Comparison of ENCODE assay signal across 31 cellular contexts in genomic region chr5:20050262-20050661, GRCh38.
"Had no signal": no experiment of that assay in that cellular context is flagged by ENCODE, and none has a peak within 500 bp of the region (broad histone marks: within the 10 kb centered on the region; RNA-seq: fewer than 3 reads in every experiment).

No MANE protein-coding gene starts in this region.

- H3K4me1 ChIP-seq: adrenal gland, ascending aorta, breast epithelium, colonic mucosa, gastrocnemius medialis, heart left ventricle had no signal

- H3K9me3 ChIP-seq: ascending aorta, breast epithelium, colonic mucosa, gastrocnemius medialis had no signal

- H3K4me3 ChIP-seq: adrenal gland, ascending aorta, breast epithelium, cardiac muscle cell, colonic mucosa, gastrocnemius medialis, heart left ventricle had no signal

- H3K27me3 ChIP-seq: adrenal gland, ascending aorta, breast epithelium, cardiac muscle cell, colonic mucosa, gastrocnemius medialis, heart left ventricle had no signal

- ATAC-seq: activated CD4-positive, CD25-positive, alpha-beta regulatory T cell treated with anti-CD3 and anti-CD28 coated beads, Interleukin-2, amount 50 U/mL, for 24 hours; activated CD8-positive, alpha-beta T cell treated with anti-CD3 and anti-CD28 coated beads for 36 hours; activated T-cell treated with anti-CD3 and anti-CD28 coated beads, Interleukin-2, amount 50 U/mL, for 4 hours; activated T-helper 17 cell treated with anti-CD3 and anti-CD28 coated beads, Interleukin-2, amount 50 U/mL, for 72 hours; esophagus mucosa; gastrocnemius medialis; heart left ventricle had no signal

- H3K36me3 ChIP-seq: adrenal gland, ascending aorta, breast epithelium, cardiac muscle cell, colonic mucosa, gastrocnemius medialis, heart left ventricle, WERI-Rb-1 had no signal

- H3K27ac ChIP-seq: adrenal gland, ascending aorta, breast epithelium, cardiac muscle cell, colonic mucosa, gastrocnemius medialis, heart left ventricle, WERI-Rb-1 had no signal

- DNase-seq: activated B cell treated with CpG ODN at 0.5 μM for 24 hours; activated CD4-positive, alpha-beta T cell treated with anti-CD3 and anti-CD28 coated beads for 48 hours; activated CD4-positive, alpha-beta T cell treated with anti-CD3 and anti-CD28 coated beads, Interleukin-2, amount 50 U/mL, for 1 hour; activated CD4-positive, alpha-beta T cell treated with anti-CD3 and anti-CD28 coated beads, Interleukin-2, amount 50 U/mL, for 48 hours; activated CD8-positive, alpha-beta memory T cell treated with anti-CD3 and anti-CD28 coated beads for 24 hours; activated CD8-positive, alpha-beta T cell treated with anti-CD3 and anti-CD28 coated beads for 36 hours; activated effector memory CD4-positive, alpha-beta T cell treated with Interleukin-2 at 50 U/mL for 16 hours; activated gamma-delta T cell treated with Interleukin-2 at 50 U/mL for 16 hours; activated naive CD4-positive, alpha-beta T cell treated with anti-CD3 and anti-CD28 coated beads, Interleukin-2, amount 50 U/mL, for 16 hours; activated naive CD4-positive, alpha-beta T cell treated with Interleukin-2 at 50 U/mL for 16 hours; activated T-cell treated with anti-CD3 and anti-CD28 coated beads, Interleukin-2, amount 50 U/mL, for 4 hours; adrenal gland; amygdala; central memory CD4-positive, alpha-beta T cell; cerebellar nuclear complex; colonic mucosa; effector memory CD4-positive, alpha-beta T cell; endodermal cell; foreskin fibroblast; gastrocnemius medialis; glutamatergic neuron; heart left ventricle; hypothalamus; T1000; WERI-Rb-1 had no signal
